ENCODE assay signal across 10 cellular contexts in the genomic region with DNA sequence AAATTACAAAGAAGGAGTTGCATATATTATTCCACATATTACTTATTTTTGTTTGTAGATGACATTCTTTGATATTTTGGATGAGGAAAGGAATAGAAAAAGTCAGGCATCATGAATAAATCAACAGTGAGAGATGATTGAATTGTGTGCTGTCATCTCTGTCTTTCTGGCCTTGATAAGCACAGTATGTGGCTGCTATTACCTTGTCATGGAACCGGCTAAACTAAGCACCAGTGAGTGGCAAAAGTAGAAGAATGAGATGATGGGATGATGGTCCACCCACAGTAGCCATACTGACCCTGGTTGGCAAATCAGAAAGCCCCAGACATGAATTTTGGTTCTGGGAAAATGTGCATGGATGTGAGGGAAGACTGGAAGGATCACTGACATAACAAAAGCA.
ATAC-seq and TF ChIP-seq lines count a peak whose summit lies in the region.
"Had no signal": no experiment of that assay in that cellular context is flagged by ENCODE, and none has a peak within 500 bp of the region (broad histone marks: within the 10 kb centered on the region; RNA-seq: fewer than 3 reads in every experiment).

No MANE protein-coding gene starts in this region.

- H4K20me1 ChIP-seq in neural cell (ENCODE audit: insufficient read depth), result no peaks in the 10 kb centered on the region
- H4K20me1 ChIP-seq: BLaER1; BLaER1 treated with 17β-estradiol and CSF1 and Interleukin-3, amounts not matched to agents 10 nM and 100 nM had no signal

- H3K4me3 ChIP-seq in neural cell (ENCODE audit: low read length), result no peak overlapping the region
- H3K4me3 ChIP-seq: A549; BLaER1; BLaER1 treated with 17β-estradiol and CSF1 and Interleukin-3, amounts not matched to agents 10 nM and 100 nM had no signal

- H3F3A ChIP-seq in neural cell (ENCODE audit: insufficient read depth, low read length, poor library complexity, severe bottlenecking), result peaks cover 7% of the 10 kb centered on the region

- no peaks in the 10 kb centered on the region for H3K9me2 ChIP-seq in neural cell (ENCODE audit: insufficient read depth, low read length)

- TF ChIP-seq EP300 in neural cell (conservative IDR thresholded peaks at IDR 0.05; ENCODE audit: poor library complexity, severe bottlenecking), result peak; percentile 98

- no peaks in the 10 kb centered on the region for H3K9me3 ChIP-seq in neural cell (ENCODE audit: low read length)
- H3K9me3 ChIP-seq: A549, BE2C, BLaER1, Caco-2 had no signal

- peak overlapping the region; percentile 14 for H3K9ac ChIP-seq in neural cell (ENCODE audit: low read length)
- H3K9ac ChIP-seq: BLaER1; BLaER1 treated with 17β-estradiol and CSF1 and Interleukin-3, amounts not matched to agents 10 nM and 100 nM had no signal

- no peak for ATAC-seq in GM21528 (IDR thresholded peaks at IDR 0.05; ENCODE audit: low FRiP score, unreplicated experiment)
- ATAC-seq: A549; CD8-positive, alpha-beta T cell had no signal

- H3K4me2 ChIP-seq in neural cell (ENCODE audit: low read length), result peak overlapping the region; percentile 3
- H3K4me2 ChIP-seq: A549; BLaER1; BLaER1 treated with 17β-estradiol and CSF1 and Interleukin-3, amounts not matched to agents 10 nM and 100 nM had no signal

- TF ChIP-seq RAD21 in neural cell (conservative IDR thresholded peaks at IDR 0.05), result no peak

- no peaks in the 10 kb centered on the region for H3K27me3 ChIP-seq in neural cell (ENCODE audit: insufficient read depth, low read depth, low read length)
- H3K27me3 ChIP-seq: BE2C; BLaER1; BLaER1 treated with 17β-estradiol and CSF1 and Interleukin-3, amounts not matched to agents 10 nM and 100 nM had no signal

- peak overlapping the region; percentile 72 for H3K27ac ChIP-seq in neural cell (ENCODE audit: low read length)
- H3K27ac ChIP-seq: 22Rv1; A549; BLaER1; BLaER1 treated with 17β-estradiol and CSF1 and Interleukin-3, amounts not matched to agents 10 nM and 100 nM; C4-2B had no signal

- no peaks in the 10 kb centered on the region for H3K36me3 ChIP-seq in neural cell (ENCODE audit: insufficient read depth, low read length)
- H3K36me3 ChIP-seq: BE2C; BLaER1; BLaER1 treated with 17β-estradiol and CSF1 and Interleukin-3, amounts not matched to agents 10 nM and 100 nM had no signal

- H2AFZ ChIP-seq in neural cell (ENCODE audit: low read depth, low read length), result no peak overlapping the region

- TF ChIP-seq CTCF in neural cell (IDR thresholded peaks at IDR 0.05; ENCODE audit: poor library complexity, severe bottlenecking), result no peak

- H3K79me2 ChIP-seq in neural cell (replicated peaks; ENCODE audit: insufficient read depth, low read length), result no peaks in the 10 kb centered on the region

TF ChIP-seq in neural cell, 6 proteins besides CTCF, POLR2A, EP300 and RAD21:
- TF ChIP-seq POLR2AphosphoS5 (IDR thresholded peaks at IDR 0.05) (peak; percentile 94), SMC3 (conservative IDR thresholded peaks at IDR 0.05; ENCODE audit: poor library complexity) (peak; percentile 12), MXI1 (conservative IDR thresholded peaks at IDR 0.05; ENCODE audit: poor library complexity, severe bottlenecking) (no peak), EZH2 (IDR thresholded peaks at IDR 0.05; ENCODE audit: borderline replicate concordance, insufficient read depth, low read length, poor library complexity, severe bottlenecking) (no peak), TAF1 (IDR thresholded peaks at IDR 0.05; ENCODE audit: low read depth) (no peak)
- TF ChIP-seq, protein P1, sequence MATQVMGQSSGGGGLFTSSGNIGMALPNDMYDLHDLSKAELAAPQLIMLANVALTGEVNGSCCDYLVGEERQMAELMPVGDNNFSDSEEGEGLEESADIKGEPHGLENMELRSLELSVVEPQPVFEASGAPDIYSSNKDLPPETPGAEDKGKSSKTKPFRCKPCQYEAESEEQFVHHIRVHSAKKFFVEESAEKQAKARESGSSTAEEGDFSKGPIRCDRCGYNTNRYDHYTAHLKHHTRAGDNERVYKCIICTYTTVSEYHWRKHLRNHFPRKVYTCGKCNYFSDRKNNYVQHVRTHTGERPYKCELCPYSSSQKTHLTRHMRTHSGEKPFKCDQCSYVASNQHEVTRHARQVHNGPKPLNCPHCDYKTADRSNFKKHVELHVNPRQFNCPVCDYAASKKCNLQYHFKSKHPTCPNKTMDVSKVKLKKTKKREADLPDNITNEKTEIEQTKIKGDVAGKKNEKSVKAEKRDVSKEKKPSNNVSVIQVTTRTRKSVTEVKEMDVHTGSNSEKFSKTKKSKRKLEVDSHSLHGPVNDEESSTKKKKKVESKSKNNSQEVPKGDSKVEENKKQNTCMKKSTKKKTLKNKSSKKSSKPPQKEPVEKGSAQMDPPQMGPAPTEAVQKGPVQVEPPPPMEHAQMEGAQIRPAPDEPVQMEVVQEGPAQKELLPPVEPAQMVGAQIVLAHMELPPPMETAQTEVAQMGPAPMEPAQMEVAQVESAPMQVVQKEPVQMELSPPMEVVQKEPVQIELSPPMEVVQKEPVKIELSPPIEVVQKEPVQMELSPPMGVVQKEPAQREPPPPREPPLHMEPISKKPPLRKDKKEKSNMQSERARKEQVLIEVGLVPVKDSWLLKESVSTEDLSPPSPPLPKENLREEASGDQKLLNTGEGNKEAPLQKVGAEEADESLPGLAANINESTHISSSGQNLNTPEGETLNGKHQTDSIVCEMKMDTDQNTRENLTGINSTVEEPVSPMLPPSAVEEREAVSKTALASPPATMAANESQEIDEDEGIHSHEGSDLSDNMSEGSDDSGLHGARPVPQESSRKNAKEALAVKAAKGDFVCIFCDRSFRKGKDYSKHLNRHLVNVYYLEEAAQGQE (IDR thresholded peaks at IDR 0.05; ENCODE audit: borderline replicate concordance), result peak; percentile 43
TF ChIP-seq in neural cell: peak in this region for 3.
